16 cellular contexts compared by ENCODE assay signal in the genomic region with DNA sequence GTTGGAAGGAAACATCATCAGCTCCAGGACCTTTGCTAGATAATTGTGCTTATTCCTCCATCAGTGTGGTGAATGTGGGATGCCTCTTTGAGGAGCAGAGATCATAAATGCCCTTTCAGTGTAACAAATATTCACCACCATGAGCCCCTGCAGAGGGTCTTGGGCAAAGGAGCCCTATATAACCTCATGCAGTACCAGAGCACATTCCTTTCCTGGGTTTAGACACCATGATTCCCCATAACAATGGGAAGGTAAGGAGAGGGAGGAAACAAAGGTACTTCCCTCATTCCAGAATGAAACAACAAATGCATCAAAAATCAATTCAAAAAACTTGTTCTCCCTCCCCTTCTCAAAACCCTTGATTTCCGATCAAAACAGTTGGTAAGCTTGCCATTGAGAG.
A peak's percentile ranks its signal among the peaks of the same experiment; 100 is the strongest.
DNase-seq lines count a peak whose midpoint lies in the region; ATAC-seq, FAIRE-seq and TF ChIP-seq lines count a peak whose summit lies in the region.
"Had no signal": no experiment of that assay in that cellular context is flagged by ENCODE, and none has a peak within 500 bp of the region (broad histone marks: within the 10 kb centered on the region; RNA-seq: fewer than 3 reads in every experiment).

No MANE protein-coding gene starts in this region.

- H3K36me3 Mint-ChIP-seq in endothelial cell (ENCODE audit: low read depth, unreplicated experiment) = no peaks in the 10 kb centered on the region
- H3K36me3 Mint-ChIP-seq: CD14-positive monocyte; CD4-positive, alpha-beta memory T cell had no signal

- H3K9me3 Mint-ChIP-seq in endothelial cell (ENCODE audit: unreplicated experiment) = no peaks in the 10 kb centered on the region

- no peaks in the 10 kb centered on the region for H3K27me3 Mint-ChIP-seq in endothelial cell (ENCODE audit: unreplicated experiment)
- H3K27me3 Mint-ChIP-seq: CD4-positive, alpha-beta memory T cell had no signal

- no peaks in the 10 kb centered on the region for H3K9me3 ChIP-seq in small intestine (ENCODE audit: control insufficient read depth, low read depth)
- H3K9me3 ChIP-seq: BLaER1, HAP-1 had no signal

- no peaks in the 10 kb centered on the region for H3K36me3 ChIP-seq in small intestine (ENCODE audit: control insufficient read depth in 2 of 2, insufficient read depth in 2 of 2, low read length in 2 of 2)
- H3K36me3 ChIP-seq: BLaER1, HAP-1 had no signal

- ATAC-seq in HG03159 (IDR thresholded peaks at IDR 0.05; ENCODE audit: unreplicated experiment) = no peak

- H3K4me3 ChIP-seq in Jurkat, Clone E6-1 (ENCODE audit: low read length) = no peak overlapping the region
- H3K4me3 ChIP-seq in small intestine (ENCODE audit: low read depth in 1 of 2, low read length in 2 of 2) = no peak overlapping the region
- H3K4me3 ChIP-seq: BLaER1, GM12878, HAP-1 had no signal

- no peaks in the 10 kb centered on the region for H3K4me1 ChIP-seq in small intestine (ENCODE audit: control insufficient read depth in 2 of 2, insufficient read depth in 1 of 2, low read depth in 1 of 2, low read length in 1 of 2)
- H3K4me1 ChIP-seq: BLaER1, HAP-1 had no signal

- peaks cover 9% of the 10 kb centered on the region for H3K4me1 Mint-ChIP-seq in endothelial cell (ENCODE audit: unreplicated experiment)
- H3K4me1 Mint-ChIP-seq: CD14-positive monocyte; CD4-positive, alpha-beta memory T cell had no signal

- FAIRE-seq in small intestine (lab: Jason Lieb, UNC) = no peak
- FAIRE-seq: GM12878 had no signal

- peak overlapping the region; percentile 48 for H3K27ac ChIP-seq in cingulate gyrus (ENCODE audit: low read depth, low read length)
- H3K27ac ChIP-seq in small intestine (ENCODE audit: low read depth in 1 of 2, low read length in 1 of 2) = no peak overlapping the region
- H3K27ac ChIP-seq: BLaER1 had no signal

- 0% methylated on average over 1 of the region's 1 CpG for WGBS in small intestine, 3 donors

- peak; percentile 20 for DNase-seq in Jurkat, Clone E6-1 (ENCODE audit: low read depth, low spot score)
- no peak for DNase-seq in endothelial cell (ENCODE audit: low spot score)
- peak; percentile 5 for DNase-seq in pons (ENCODE audit: low spot score)
- DNase-seq in small intestine = no peak
- DNase-seq in activated naive CD4-positive, alpha-beta T cell treated with anti-CD3 and anti-CD28 coated beads, Interleukin-2, amount 50 U/mL, for 16 hours = no peak
- DNase-seq in DMS114 treated with DMSO at 0.1 percent for 48 hours (lab: John Stamatoyannopoulos, UW; ENCODE audit: unreplicated experiment) = no peak
- DNase-seq: 8988T; CD4-positive, alpha-beta memory T cell; DND-41; EL had no signal

- H3K27me3 ChIP-seq in small intestine (ENCODE audit: control insufficient read depth in 2 of 2, insufficient read depth in 2 of 2, low read length in 2 of 2) = peaks cover 0 to 2% of the 10 kb centered on the region in 2 donors
- H3K27me3 ChIP-seq: BLaER1 had no signal

- TF ChIP-seq CTCF in endothelial cell (IDR thresholded peaks at IDR 0.05; ENCODE audit: unreplicated experiment) = no peak

- H3K4me3 Mint-ChIP-seq in endothelial cell (ENCODE audit: unreplicated experiment) = no peak overlapping the region
- H3K4me3 Mint-ChIP-seq: CD14-positive monocyte; CD4-positive, alpha-beta memory T cell had no signal

- H3K27ac Mint-ChIP-seq in endothelial cell (ENCODE audit: unreplicated experiment) = peak overlapping the region; percentile 43
- H3K27ac Mint-ChIP-seq: CD14-positive monocyte; CD4-positive, alpha-beta memory T cell had no signal

Comparison
In these comparisons a context has a peak if more than half of its experiments do, and no peak if none do; other contexts are left out.
1. DNase-seq: peak in Jurkat, Clone E6-1 (single experiment) and pons (single experiment); none in endothelial cell (single experiment), small intestine (single experiment), activated naive CD4-positive, alpha-beta T cell treated with anti-CD3 and anti-CD28 coated beads, Interleukin-2, amount 50 U/mL, for 16 hours (single experiment) and DMS114 treated with DMSO at 0.1 percent for 48 hours (single experiment).